Comparison of ENCODE assay signal across 2 cellular contexts in the genomic region with DNA sequence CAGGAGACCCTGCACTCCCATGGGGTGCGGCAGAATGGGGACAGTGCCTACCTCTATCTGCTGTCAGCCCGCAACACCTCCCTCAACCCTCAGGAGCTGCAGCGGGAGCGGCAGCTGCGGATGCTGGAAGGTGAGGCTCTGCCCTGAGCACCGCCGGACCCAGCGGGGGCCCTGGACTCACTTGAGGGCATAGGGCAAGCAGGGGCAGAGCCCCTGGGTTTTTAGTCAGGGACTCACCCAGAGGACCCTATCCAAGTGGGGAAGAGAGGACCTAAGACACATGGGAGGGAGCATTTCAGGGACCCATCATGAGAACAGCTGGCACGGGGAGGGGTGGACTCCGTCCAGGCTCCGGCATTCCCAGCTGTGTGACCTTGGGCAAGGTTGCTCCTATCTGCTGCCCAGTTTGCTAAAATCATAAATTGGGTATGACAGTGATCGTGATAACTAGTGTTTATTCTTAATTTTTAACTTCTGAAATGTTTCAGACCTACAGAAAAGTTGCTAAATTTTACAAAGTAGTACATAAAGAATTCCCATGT.
TF ChIP-seq lines count a peak whose summit lies in the region.

No MANE protein-coding gene starts in this region.

TF ChIP-seq in SK-N-SH, 30 proteins besides CTCF, POLR2A, EP300 and RAD21 (continued from another document):
- TF ChIP-seq, protein P1, sequence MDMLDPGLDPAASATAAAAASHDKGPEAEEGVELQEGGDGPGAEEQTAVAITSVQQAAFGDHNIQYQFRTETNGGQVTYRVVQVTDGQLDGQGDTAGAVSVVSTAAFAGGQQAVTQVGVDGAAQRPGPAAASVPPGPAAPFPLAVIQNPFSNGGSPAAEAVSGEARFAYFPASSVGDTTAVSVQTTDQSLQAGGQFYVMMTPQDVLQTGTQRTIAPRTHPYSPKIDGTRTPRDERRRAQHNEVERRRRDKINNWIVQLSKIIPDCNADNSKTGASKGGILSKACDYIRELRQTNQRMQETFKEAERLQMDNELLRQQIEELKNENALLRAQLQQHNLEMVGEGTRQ (IDR thresholded peaks at IDR 0.05; ENCODE audit: borderline replicate concordance, low read depth, low read length) = no peak
- no peak for TF ChIP-seq ZBTB33 (IDR thresholded peaks at IDR 0.05; ENCODE audit: borderline replicate concordance, low read depth)
- TF ChIP-seq MXI1 (IDR thresholded peaks at IDR 0.05; ENCODE audit: low read depth, low read length) = no peak
- no peak for TF ChIP-seq GATA2 (CRISPR knock-in tag; IDR thresholded peaks at IDR 0.05)
- TF ChIP-seq EZH2phosphoT487 (IDR thresholded peaks at IDR 0.05; ENCODE audit: borderline replicate concordance, low read depth) = no peak
- TF ChIP-seq RXRA (IDR thresholded peaks at IDR 0.05; ENCODE audit: borderline replicate concordance, low read depth) = no peak
- TF ChIP-seq TCF12 (IDR thresholded peaks at IDR 0.05) = no peak
- no peak for TF ChIP-seq POLR2AphosphoS5 (IDR thresholded peaks at IDR 0.05; ENCODE audit: low read depth, low read length)
- TF ChIP-seq SMC3 (IDR thresholded peaks at IDR 0.05; ENCODE audit: low read depth, low read length) = no peak
- TF ChIP-seq TAF1 (IDR thresholded peaks at IDR 0.05; ENCODE audit: borderline replicate concordance, low read depth, low read length) = no peak
- no peak for TF ChIP-seq RFX5 (IDR thresholded peaks at IDR 0.05; ENCODE audit: low read length)

TF ChIP-seq in SK-N-SH treated with all-trans-retinoic acid at 6 μM for 48 hours, 23 proteins besides CTCF, POLR2A, EP300 and RAD21:
- TF ChIP-seq, protein P2, sequence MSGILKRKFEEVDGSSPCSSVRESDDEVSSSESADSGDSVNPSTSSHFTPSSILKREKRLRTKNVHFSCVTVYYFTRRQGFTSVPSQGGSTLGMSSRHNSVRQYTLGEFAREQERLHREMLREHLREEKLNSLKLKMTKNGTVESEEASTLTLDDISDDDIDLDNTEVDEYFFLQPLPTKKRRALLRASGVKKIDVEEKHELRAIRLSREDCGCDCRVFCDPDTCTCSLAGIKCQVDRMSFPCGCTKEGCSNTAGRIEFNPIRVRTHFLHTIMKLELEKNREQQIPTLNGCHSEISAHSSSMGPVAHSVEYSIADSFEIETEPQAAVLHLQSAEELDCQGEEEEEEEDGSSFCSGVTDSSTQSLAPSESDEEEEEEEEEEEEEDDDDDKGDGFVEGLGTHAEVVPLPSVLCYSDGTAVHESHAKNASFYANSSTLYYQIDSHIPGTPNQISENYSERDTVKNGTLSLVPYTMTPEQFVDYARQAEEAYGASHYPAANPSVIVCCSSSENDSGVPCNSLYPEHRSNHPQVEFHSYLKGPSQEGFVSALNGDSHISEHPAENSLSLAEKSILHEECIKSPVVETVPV (CRISPR knock-in tag; IDR thresholded peaks at IDR 0.05) = no peak
